10 cellular contexts compared by ENCODE assay signal in genomic region chr12:122072031-122072970, GRCh38. TPM values are rescaled to one million over a fixed set of nuclear protein-coding genes. Genes with fewer than 3 reads are reported as not detected.
DNase-seq lines count a peak whose midpoint lies in the region; ATAC-seq, FAIRE-seq and TF ChIP-seq lines count a peak whose summit lies in the region.
"Had no signal": no experiment of that assay in that cellular context is flagged by ENCODE, and none has a peak within 500 bp of the region (broad histone marks: within the 10 kb centered on the region; RNA-seq: fewer than 3 reads in every experiment).

No MANE protein-coding gene starts in this region.

- H3K27me3 Mint-ChIP-seq in Caco-2 (ENCODE audit: insufficient read depth, unreplicated experiment): no peaks in the 10 kb centered on the region
- H3K27me3 Mint-ChIP-seq: activated CD4-positive, alpha-beta T cell treated with anti-CD3 and anti-CD28 coated beads, Interleukin-2, amount 10 ng/mL, durations not matched to agents 24 days and 14 days; naive thymus-derived CD8-positive, alpha-beta T cell had no signal

- no TSS peak for BruUV-seq in Caco-2 (replicated peaks; lab: Mats Ljungman, UMichigan)

- CTCF ChIA-PET in Caco-2 (lab: Charles Lee): no interaction called here

- no peaks in the 10 kb centered on the region for H3K4me1 Mint-ChIP-seq in Caco-2 (ENCODE audit: low read depth, unreplicated experiment)

- no peaks in the 10 kb centered on the region for H3K9me3 ChIP-seq in Caco-2

- FAIRE-seq in frontal cortex (lab: Jason Lieb, UNC): no peak

- H3K36me3 ChIP-seq in Caco-2 (ENCODE audit: control insufficient read depth, insufficient read depth, low read length): no peaks in the 10 kb centered on the region; the same call in 1 of the 2 replicates

- no peak for TF ChIP-seq CTCF in Caco-2 (IDR thresholded peaks at IDR 0.05; ENCODE audit: insufficient read depth in 1 of 2, low read depth in 1 of 2, low read length in 1 of 2, severe bottlenecking in 1 of 2, unreplicated experiment in 1 of 2)

- no peak overlapping the region for H3K4me3 Mint-ChIP-seq in Caco-2 (ENCODE audit: unreplicated experiment)
- H3K4me3 Mint-ChIP-seq: activated CD4-positive, alpha-beta T cell treated with anti-CD3 and anti-CD28 coated beads, Interleukin-2, amount 10 ng/mL, durations not matched to agents 24 days and 14 days had no signal

- no peak for ATAC-seq in GM21528 (IDR thresholded peaks at IDR 0.05; ENCODE audit: low FRiP score, unreplicated experiment)
- ATAC-seq: naive thymus-derived CD8-positive, alpha-beta T cell had no signal

- DNase-seq in ELF-1 (ENCODE audit: low read depth, low spot score) (peak; percentile 93), RPMI7951 (ENCODE audit: low read depth) (peak; percentile 95), fibroblast of the conjunctiva (ENCODE audit: low read depth) (peak; percentile 93), retina (peak; percentile 57), frontal cortex (ENCODE audit: low spot score in 2 of 2) (no peak), SIG-M5 treated with dmso at 0.1 percent for 504 hours (lab: John Stamatoyannopoulos, UW; ENCODE audit: unreplicated experiment) (no peak), Caco-2 (no peak)
- DNase-seq: activated CD4-positive, alpha-beta T cell treated with anti-CD3 and anti-CD28 coated beads, Interleukin-2, amount 10 ng/mL, durations not matched to agents 24 days and 14 days had no signal

- peaks cover 4% of the 10 kb centered on the region; the same call in 1 of the 2 replicates for H3K4me1 ChIP-seq in Caco-2

- H3K9me3 Mint-ChIP-seq in Caco-2 (ENCODE audit: unreplicated experiment): no peaks in the 10 kb centered on the region
- H3K9me3 Mint-ChIP-seq: activated CD4-positive, alpha-beta T cell treated with anti-CD3 and anti-CD28 coated beads, Interleukin-2, amount 10 ng/mL, durations not matched to agents 24 days and 14 days; naive thymus-derived CD8-positive, alpha-beta T cell had no signal

- peaks cover 9% of the 10 kb centered on the region for H3K36me3 Mint-ChIP-seq in Caco-2 (ENCODE audit: insufficient read depth, unreplicated experiment)
- H3K36me3 Mint-ChIP-seq: naive thymus-derived CD8-positive, alpha-beta T cell had no signal

- no peaks in the 10 kb centered on the region for H3K27me3 ChIP-seq in Caco-2 (replicated peaks; ENCODE audit: control insufficient read depth, insufficient read depth, low read length)

- no peak overlapping the region for H3K4me3 ChIP-seq in Caco-2 (ENCODE audit: low read depth, low read length)

- no peak overlapping the region for H3K27ac Mint-ChIP-seq in Caco-2 (ENCODE audit: unreplicated experiment)
- H3K27ac Mint-ChIP-seq: activated CD4-positive, alpha-beta T cell treated with anti-CD3 and anti-CD28 coated beads, Interleukin-2, amount 10 ng/mL, durations not matched to agents 24 days and 14 days; naive thymus-derived CD8-positive, alpha-beta T cell had no signal

- POLR2A ChIA-PET in Caco-2 (lab: Charles Lee): interaction anchor here (0.6 kb wide), 1 partner anchor 16 kb away, joined by 3 read pairs; no protein-coding TSS in a partner anchor

- intact Hi-C loops in Caco-2 (cut with micrococcal nuclease; ENCODE audit: unreplicated experiment): no loop called here

RNA-seq across cellular contexts. Expression of gene MLXIP, which starts 6.3 kb away (rescaled TPM):
- total RNA-seq in RPMI7951 (2014; rRNA removed; shearing (Covaris generic)): 2.6 and 3.8 TPM in 2 replicates
- total RNA-seq in frontal cortex (6.9 TPM), Caco-2 (2022) (51.3 and 54.5 TPM in 2 replicates)

RNA-seq across cellular contexts. Expression of gene BCL7A, which starts 50.6 kb away (rescaled TPM):
- total RNA-seq in RPMI7951 (2014; rRNA removed; shearing (Covaris generic)): 0.72 and 1.1 TPM in 2 replicates
- 88.0 TPM for total RNA-seq in frontal cortex
- total RNA-seq in Caco-2 (2022): 13.0 and 15.5 TPM in 2 replicates

Comparison
In these comparisons a context has a peak if more than half of its experiments do, and no peak if none do; other contexts are left out.
1. DNase-seq: peak in ELF-1 (single experiment), RPMI7951 (single experiment), fibroblast of the conjunctiva (single experiment) and retina (single experiment); none in frontal cortex (0 of 2), SIG-M5 treated with dmso at 0.1 percent for 504 hours (single experiment) and Caco-2 (0 of 2).